Comparison of ENCODE assay signal across 10 cellular contexts in genomic region chr17:30323895-30324319, GRCh38. TPM values are rescaled to one million over a fixed set of nuclear protein-coding genes. Genes with fewer than 3 reads are reported as not detected.
A peak's percentile ranks its signal among the peaks of the same experiment; 100 is the strongest.
DNase-seq lines count a peak whose midpoint lies in the region; ATAC-seq, FAIRE-seq and TF ChIP-seq lines count a peak whose summit lies in the region.
"Had no signal": no experiment of that assay in that cellular context is flagged by ENCODE, and none has a peak within 500 bp of the region (broad histone marks: within the 10 kb centered on the region; RNA-seq: fewer than 3 reads in every experiment).

No MANE protein-coding gene starts in this region.

- H3K36me3 Mint-ChIP-seq in T-helper 17 cell (ENCODE audit: low read depth) = peaks cover 3% of the 10 kb centered on the region

- intact Hi-C loops in stomach (cut with DNase I; ENCODE audit: low total_unique reads) = no loop called here

- no peak for TF ChIP-seq CTCF in stomach (IDR thresholded peaks at IDR 0.05)

- H3K27me3 ChIP-seq in stomach = no peaks in the 10 kb centered on the region

- H3K36me3 ChIP-seq in stomach = no peaks in the 10 kb centered on the region

- peak; percentile 49 for FAIRE-seq in HTR-8/SVneo (lab: Jason Lieb, UNC)

- peak overlapping the region; percentile 82 for H3K4me3 Mint-ChIP-seq in T-helper 17 cell

- H3K9me3 ChIP-seq in T-helper 17 cell (ENCODE audit: control insufficient read depth, low read length, poor library complexity, severe bottlenecking) = no peaks in the 10 kb centered on the region
- no peaks in the 10 kb centered on the region for H3K9me3 ChIP-seq in stomach

- peak; percentile 67 for ATAC-seq in T-helper 17 cell
- no peak for ATAC-seq in HG02763 (IDR thresholded peaks at IDR 0.05; ENCODE audit: unreplicated experiment)
- ATAC-seq in GM21529 (IDR thresholded peaks at IDR 0.05; ENCODE audit: unreplicated experiment) = no peak

- DNase-seq in AML-193 (lab: John Stamatoyannopoulos, UW) (peak; percentile 86 to 92), HTR-8/SVneo (ENCODE audit: insufficient read length, low spot score) (peak; percentile 19), T-helper 17 cell (no peak), stomach (peak; percentile 37), dedifferentiated amniotic fluid mesenchymal stem cell (ENCODE audit: extremely low spot score) (no peak)
- DNase-seq in central memory CD4-positive, alpha-beta T cell = peak; percentile 48

- no peaks in the 10 kb centered on the region for H3K4me1 ChIP-seq in stomach

- H3K4me1 Mint-ChIP-seq in T-helper 17 cell = peaks cover 32% of the 10 kb centered on the region

- TF ChIP-seq POLR2A in stomach (IDR thresholded peaks at IDR 0.05) = no peak

- no peak for TF ChIP-seq EP300 in stomach (IDR thresholded peaks at IDR 0.05)

- no peaks in the 10 kb centered on the region for H3K27me3 Mint-ChIP-seq in T-helper 17 cell

- peak overlapping the region; percentile 90 for H3K27ac Mint-ChIP-seq in T-helper 17 cell

- H3K4me3 ChIP-seq in stomach = no peak overlapping the region

- H3K27ac ChIP-seq in stomach = peak overlapping the region in 1 of 5 donors; percentile 1

RNA-seq across cellular contexts. Expression of gene TMIGD1, which starts 9.9 kb away (rescaled TPM):
- total RNA-seq in T-helper 17 cell = not detected
- 1 to 10 TPM in 1 of 5 donors, not detected in 4; 1.1 TPM for total RNA-seq in stomach
- polyA plus RNA-seq in stomach = not detected
- total RNA-seq: activated CD8-positive, alpha-beta memory T cell treated with anti-CD3 and anti-CD28 coated beads for 36 hours; pulmonary artery endothelial cell had no signal

RNA-seq across cellular contexts. Expression of gene BLMH, which starts 32.2 kb away (rescaled TPM):
- total RNA-seq in T-helper 17 cell (10 to 100 TPM; 37.7 to 50.9 TPM), stomach (10 to 100 TPM in 3 of 5 donors, 1 to 10 TPM in 1, not detected in 1; 5.4 to 32.4 (median 28.4) TPM)
- polyA plus RNA-seq in stomach = 10 to 100 TPM; 12.8 to 14.7 (median 14.4) TPM

RNA-seq across cellular contexts. Expression of gene CPD, which starts 54.8 kb away (rescaled TPM):
- total RNA-seq in T-helper 17 cell = 10 to 100 TPM; 34.3 to 43.1 TPM
- 100 to 1,000 TPM in 1 of 5 donors, 10 to 100 TPM in 4; 19.8 to 278 (median 52.9) TPM for total RNA-seq in stomach
- 1 to 10 TPM; 4.1 to 8.0 (median 6.8) TPM for polyA plus RNA-seq in stomach

Comparison
In these comparisons a context has a peak if more than half of its experiments do, and no peak if none do; other contexts are left out.
1. DNase-seq: peak in AML-193 (2 of 2), HTR-8/SVneo (single experiment), central memory CD4-positive, alpha-beta T cell (single experiment) and stomach (single experiment); none in T-helper 17 cell (0 of 3) and dedifferentiated amniotic fluid mesenchymal stem cell (single experiment).